ENCODE assay signal across 34 cellular contexts in the genomic region with DNA sequence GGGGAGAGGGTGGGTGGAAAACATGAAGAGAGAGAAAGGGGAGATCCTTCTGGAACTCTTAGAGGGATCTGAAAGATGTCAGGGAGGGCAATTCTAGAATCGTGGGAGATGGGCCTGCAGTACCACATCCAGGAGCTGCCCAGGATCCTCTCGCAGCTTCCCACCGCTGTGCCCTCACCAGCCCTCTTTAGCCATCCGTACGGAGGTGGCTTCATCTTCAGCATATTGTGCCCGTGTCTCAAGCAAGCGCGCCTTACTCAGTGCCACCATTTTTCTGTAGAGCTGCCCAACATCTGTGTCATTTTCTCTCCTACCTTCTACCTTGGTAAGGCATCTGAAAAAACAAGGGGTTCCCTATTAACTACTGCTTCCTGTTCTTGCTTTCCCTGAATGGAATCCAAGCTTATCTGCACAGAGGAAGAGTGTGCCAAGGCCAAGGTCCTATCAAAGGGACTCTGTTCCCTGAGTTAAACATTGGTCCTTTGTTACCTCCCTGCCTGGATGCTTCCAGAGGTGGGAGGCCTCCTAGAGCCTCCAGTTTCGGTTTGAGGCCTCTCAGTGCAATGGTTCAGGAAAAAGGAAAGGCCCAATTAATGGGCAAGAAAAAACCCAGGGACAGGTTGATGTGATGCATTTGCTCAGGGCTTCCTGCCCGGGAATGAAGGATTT. TPM values are rescaled to one million over a fixed set of nuclear protein-coding genes. Genes with fewer than 3 reads are reported as not detected.
DNase-seq lines count a peak whose midpoint lies in the region; ATAC-seq and TF ChIP-seq lines count a peak whose summit lies in the region.
"Had no signal": no experiment of that assay in that cellular context is flagged by ENCODE, and none has a peak within 500 bp of the region (broad histone marks: within the 10 kb centered on the region; RNA-seq: fewer than 3 reads in every experiment).

No MANE protein-coding gene starts in this region.

- H3K4me3 ChIP-seq in breast epithelium: no peak overlapping the region
- H3K4me3 ChIP-seq in mammary epithelial cell (replicated peaks in 1 of 3; ENCODE audit: insufficient read depth in 1 of 3, low read depth in 2 of 3, low read length in 3 of 3): no peak overlapping the region
- no peak overlapping the region for H3K4me3 ChIP-seq in esophagus (ENCODE audit: low read depth in 1 of 2, low read length in 2 of 2)
- H3K4me3 ChIP-seq in mucosa of stomach (ENCODE audit: low read length): no peak overlapping the region
- H3K4me3 ChIP-seq in upper lobe of left lung: no peak overlapping the region
- H3K4me3 ChIP-seq: GM23338, heart right ventricle, thoracic aorta had no signal

- TF ChIP-seq EP300 in upper lobe of left lung (IDR thresholded peaks at IDR 0.05): no peak

- ATAC-seq in upper lobe of left lung (ENCODE audit: low FRiP score in 2 of 2): no peak
- ATAC-seq: GM23338; left cardiac atrium; natural killer cell treated with Interleukin-12 subunit alpha and Interleukin-12 subunit beta and Interleukin-15 and Interleukin-18, amount 100 ng/mL, for 72 hours; stimulated activated effector memory CD8-positive, alpha-beta T cell treated with anti-CD3 and anti-CD28 coated beads, Interleukin-12 subunit alpha, Interleukin-12 subunit beta, amount 100 ng/mL, for 72 hours had no signal

- H3K9me3 ChIP-seq in breast epithelium (peaks cover 0 to 19% of the 10 kb centered on the region in 2 donors), mammary epithelial cell (replicated peaks; ENCODE audit: insufficient read depth, low read length) (peaks cover 11% of the 10 kb centered on the region), esophagus (ENCODE audit: control insufficient read depth in 2 of 2, insufficient read depth in 1 of 2, low read depth in 1 of 2, low read length in 1 of 2) (no peaks in the 10 kb centered on the region), mucosa of stomach (ENCODE audit: control insufficient read depth, low read length) (no peaks in the 10 kb centered on the region), upper lobe of left lung (no peaks in the 10 kb centered on the region)
- H3K9me3 ChIP-seq: heart right ventricle, thoracic aorta had no signal

- TF ChIP-seq POLR2A in breast epithelium (IDR thresholded peaks at IDR 0.05) (no peak), upper lobe of left lung (IDR thresholded peaks at IDR 0.05) (no peak)

- CTCF ChIA-PET in mammary epithelial cell (lab: Charles Lee; ENCODE audit: low non-redundant PET): no interaction called here

- peaks cover 0 to 4% of the 10 kb centered on the region in 2 donors for H3K4me1 ChIP-seq in breast epithelium
- peaks cover 40% of the 10 kb centered on the region for H3K4me1 ChIP-seq in mammary epithelial cell (ENCODE audit: insufficient read depth, low read length)
- H3K4me1 ChIP-seq in esophagus (ENCODE audit: control insufficient read depth in 2 of 2, insufficient read depth in 2 of 2, low read length in 1 of 2): peaks cover 0 to 7% of the 10 kb centered on the region in 2 donors
- H3K4me1 ChIP-seq in mucosa of stomach (ENCODE audit: control insufficient read depth, insufficient read depth, low read length): peaks cover 76% of the 10 kb centered on the region
- H3K4me1 ChIP-seq in upper lobe of left lung: peaks cover 0 to 44% (median 13%) of the 10 kb centered on the region in 4 donors

- in situ Hi-C loops in mammary epithelial cell (cut with MboI; ENCODE audit: low sequenced_read_pairs in 2 of 2): no loop called here

- H4K20me1 ChIP-seq in mammary epithelial cell (ENCODE audit: insufficient read depth, low read length): no peaks in the 10 kb centered on the region

- intact Hi-C loops in breast epithelium (cut with DNase I; ENCODE audit: low total_unique reads): no loop called here
- intact Hi-C loops in mammary epithelial cell (cut with micrococcal nuclease): no loop called here

- no TSS peak for BruUV-seq in mammary epithelial cell (replicated peaks; lab: Mats Ljungman, UMichigan)

- H3K79me2 ChIP-seq in mammary epithelial cell (ENCODE audit: insufficient read depth, low read length): no peaks in the 10 kb centered on the region

- H2AFZ ChIP-seq in mammary epithelial cell (ENCODE audit: low read depth, low read length): no peak overlapping the region

- H3K27me3 ChIP-seq in breast epithelium (no peaks in the 10 kb centered on the region), mammary epithelial cell (ENCODE audit: insufficient read depth, low read length) (no peaks in the 10 kb centered on the region), esophagus (ENCODE audit: control insufficient read depth in 1 of 2, insufficient read depth in 2 of 2, low read length in 2 of 2) (no peaks in the 10 kb centered on the region), mucosa of stomach (ENCODE audit: control insufficient read depth, insufficient read depth, low read length) (no peaks in the 10 kb centered on the region), upper lobe of left lung (no peaks in the 10 kb centered on the region)

- DNase-seq in breast epithelium (ENCODE audit: low spot score in 2 of 2): no peak
- no peak for DNase-seq in mammary epithelial cell
- DNase-seq in upper lobe of left lung: no peak
- DNase-seq in islet precursor cell: no peak
- no peak for DNase-seq in T-helper 1 cell
- DNase-seq in stimulated activated naive CD4-positive, alpha-beta T cell treated with Interleukin-2 at 50 U/mL for 16 hours (lab: John Stamatoyannopoulos, UW): no peak
- DNase-seq: activated CD4-positive, alpha-beta T cell treated with anti-CD3 and anti-CD28 coated beads, Interleukin-2, amount 50 U/mL, for 48 hours; activated CD8-positive, alpha-beta memory T cell treated with anti-CD3 and anti-CD28 coated beads, Interleukin-2, amount 50 U/mL, for 4 hours; activated naive CD4-positive, alpha-beta T cell treated with anti-CD3 and anti-CD28 coated beads for 36 hours; amygdala; CD4-positive, alpha-beta T cell; DMS53; effector memory CD4-positive, alpha-beta T cell; erythroblast; heart right ventricle; HFFc6; left cardiac atrium; NCI-H1694; NCI-H524; retina; SHP77 treated with DMSO at 0.1 percent for 48 hours had no signal

- H3K9ac ChIP-seq in mammary epithelial cell (ENCODE audit: insufficient read depth, low read length) (no peak overlapping the region), mucosa of stomach (ENCODE audit: low read length) (peak overlapping the region; percentile 66)

- H3K36me3 ChIP-seq in breast epithelium (no peaks in the 10 kb centered on the region), mammary epithelial cell (ENCODE audit: insufficient read depth, low read length) (no peaks in the 10 kb centered on the region), esophagus (ENCODE audit: control insufficient read depth in 2 of 2, insufficient read depth in 2 of 2, low read length in 1 of 2) (no peaks in the 10 kb centered on the region), mucosa of stomach (ENCODE audit: control insufficient read depth, insufficient read depth, low read length) (no peaks in the 10 kb centered on the region), upper lobe of left lung (no peaks in the 10 kb centered on the region)
- H3K36me3 ChIP-seq: heart right ventricle, thoracic aorta had no signal

- dilution Hi-C loops in mammary epithelial cell (cut with HindIII; ENCODE audit: low sequenced_read_pairs): no loop called here

- 90% methylated on average over 7 of the region's 10 CpGs for WGBS in mammary epithelial cell (ENCODE audit: low coverage, missing lambda C conversion rate)
- 84 to 91% methylated on average over 10 of the region's 10 CpGs for WGBS in esophagus, 2 donors
- 89 to 92% methylated on average over 10 of the region's 10 CpGs for WGBS in upper lobe of left lung, 2 donors

- TF ChIP-seq CTCF in breast epithelium (IDR thresholded peaks at IDR 0.05) (no peak), mammary epithelial cell (conservative IDR thresholded peaks at IDR 0.05 in 1 of 2, IDR thresholded peaks at IDR 0.05 in 1 of 2; ENCODE audit: extremely low read depth in 1 of 2, insufficient read depth in 1 of 2, low read depth in 1 of 2, low read length in 2 of 2) (no peak), upper lobe of left lung (IDR thresholded peaks at IDR 0.05) (no peak)

- H3K27ac ChIP-seq in breast epithelium (peak overlapping the region; percentile 90 to 95), mammary epithelial cell (ENCODE audit: insufficient read depth, low read depth, low read length) (no peak overlapping the region), esophagus (ENCODE audit: low read depth in 2 of 2, low read length in 1 of 2) (peak overlapping the region; percentile 37 to 62), upper lobe of left lung (peak overlapping the region; percentile 71 to 87 (median 75))
- H3K27ac ChIP-seq: heart right ventricle, thoracic aorta had no signal

- H3K4me2 ChIP-seq in mammary epithelial cell (ENCODE audit: insufficient read depth, low read depth, low read length): no peak overlapping the region
- H3K4me2 ChIP-seq: GM23338 had no signal

RNA-seq across cellular contexts. Expression of gene C1orf116, which starts 23.2 kb away (rescaled TPM):
- total RNA-seq in breast epithelium: 10 to 100 TPM in 1 of 3 donors, 1 to 10 TPM in 1, under 1 TPM in 1; under 0.01 to 22.2 (median 5.6) TPM
- total RNA-seq in mammary epithelial cell: 100 to 1,000 TPM in 1 of 2 donors, 10 to 100 TPM in 1; 94.0 to 129 TPM
- polyA plus RNA-seq in mammary epithelial cell: 47.0 TPM
- polyA minus RNA-seq in mammary epithelial cell: 110 TPM
- 10 to 100 TPM; 72.9 to 85.8 TPM for polyA plus RNA-seq in esophagus
- 100 to 1,000 TPM in 5 of 6 donors, 10 to 100 TPM in 1; 92.5 to 222 (median 193) TPM for total RNA-seq in upper lobe of left lung
- total RNA-seq: activated naive CD4-positive, alpha-beta T cell treated with anti-CD3 and anti-CD28 coated beads for 36 hours; activated T-helper 1 cell treated with anti-CD3 and anti-CD28 coated beads, Interleukin-12 subunit alpha, Interleukin-12 subunit beta, Interleukin-2, Interleukin-4 antibody, amounts not matched to agents 30 ng/mL and 10 ng/mL and 1 ng/mL, durations not matched to agents 14 hours and 24 hours and 36 hours; fibroblast of villous mesenchyme; G401; natural killer cell treated with Interleukin-12 subunit alpha and Interleukin-12 subunit beta and Interleukin-15 and Interleukin-18, amount 100 ng/mL, for 72 hours had no signal

RNA-seq across cellular contexts. Expression of gene FCAMR, which starts 39.1 kb away (rescaled TPM):
- not detected for total RNA-seq in breast epithelium
- not detected for total RNA-seq in mammary epithelial cell
- not detected for polyA plus RNA-seq in mammary epithelial cell
- polyA minus RNA-seq in mammary epithelial cell: not detected
- polyA plus RNA-seq in esophagus: under 1 TPM; 0.02 to 0.06 TPM
- 1 to 10 TPM in 1 of 6 donors, not detected in 5; 7.3 TPM for total RNA-seq in upper lobe of left lung
- total RNA-seq: A172; activated naive CD4-positive, alpha-beta T cell treated with anti-CD3 and anti-CD28 coated beads for 36 hours; activated T-helper 1 cell treated with anti-CD3 and anti-CD28 coated beads, Interleukin-12 subunit alpha, Interleukin-12 subunit beta, Interleukin-2, Interleukin-4 antibody, amounts not matched to agents 30 ng/mL and 10 ng/mL and 1 ng/mL, durations not matched to agents 14 hours and 24 hours and 36 hours; bronchial epithelial cell; CD4-positive, alpha-beta T cell; fibroblast of villous mesenchyme; G401; GM23338; heart right ventricle; HFFc6; left cardiac atrium; mesothelial cell of epicardium; natural killer cell treated with Interleukin-12 subunit alpha and Interleukin-12 subunit beta and Interleukin-15 and Interleukin-18, amount 100 ng/mL, for 72 hours; omental fat pad; thoracic aorta had no signal
- polyA plus RNA-seq: GM23338, heart right ventricle had no signal

RNA-seq across cellular contexts. Expression of gene YOD1, which starts 41.7 kb away (rescaled TPM):
- total RNA-seq in breast epithelium (10 to 100 TPM in 1 of 3 donors, 1 to 10 TPM in 2; 6.9 to 13.3 (median 9.2) TPM), mammary epithelial cell (10 to 100 TPM in 1 of 2 donors, 1 to 10 TPM in 1; 9.0 to 19.7 TPM), upper lobe of left lung (10 to 100 TPM in 3 of 6 donors, 1 to 10 TPM in 3; 6.0 to 24.4 (median 9.4) TPM)
- polyA plus RNA-seq in mammary epithelial cell (2.3 TPM), esophagus (10 to 100 TPM; 13.9 to 39.4 TPM)
- polyA minus RNA-seq in mammary epithelial cell: 6.5 TPM

RNA-seq across cellular contexts. Expression of gene PFKFB2, which starts 43.8 kb away (rescaled TPM):
- total RNA-seq in breast epithelium (10 to 100 TPM in 1 of 3 donors, 1 to 10 TPM in 2; 7.5 to 13.2 (median 8.2) TPM), mammary epithelial cell (10 to 100 TPM; 34.4 to 38.7 TPM), upper lobe of left lung (10 to 100 TPM; 25.3 to 95.5 (median 58.0) TPM)
- polyA plus RNA-seq in mammary epithelial cell (6.5 TPM), esophagus (1 to 10 TPM; 4.7 to 8.3 TPM)
- 51.3 TPM for polyA minus RNA-seq in mammary epithelial cell

Comparison
In these comparisons a context has a peak if more than half of its experiments do, and no peak if none do; other contexts are left out.
1. RNA of gene C1orf116, which starts 23.2 kb away (total RNA-seq): 92.5 to 222 TPM in upper lobe of left lung and 94.0 to 129 TPM in mammary epithelial cell; under 0.01 to 22.2 TPM in breast epithelium; every median in the first group is over 4 times any median in the second.